In the genomic region with DNA sequence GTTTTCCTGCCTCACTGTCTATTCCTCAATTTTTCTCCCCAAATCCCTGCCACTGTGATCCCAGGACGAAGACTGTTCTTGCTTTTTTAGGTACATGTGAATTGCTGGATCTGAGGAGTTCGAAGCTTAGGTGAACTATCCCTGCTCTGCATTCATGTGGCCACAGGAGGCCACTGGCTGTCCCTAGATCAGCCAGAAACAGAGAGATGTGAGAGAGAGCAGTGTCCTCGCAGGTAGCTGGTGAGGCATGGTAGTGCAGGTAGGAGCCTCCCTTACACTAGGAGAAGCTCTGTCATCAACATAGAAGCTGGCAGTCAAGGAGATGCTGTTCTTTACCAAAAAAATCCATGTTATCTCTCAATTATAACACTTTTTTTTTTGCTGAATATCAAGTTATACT, we compare ENCODE assay signal across 10 cellular contexts.
DNase-seq lines count a peak whose midpoint lies in the region; ATAC-seq and TF ChIP-seq lines count a peak whose summit lies in the region.
"Had no signal": no experiment of that assay in that cellular context is flagged by ENCODE, and none has a peak within 500 bp of the region (broad histone marks: within the 10 kb centered on the region; RNA-seq: fewer than 3 reads in every experiment).

No MANE protein-coding gene starts in this region.

- H3K4me3 ChIP-seq in left ventricle myocardium inferior: no peak overlapping the region
- H3K4me3 ChIP-seq in osteoblast (ENCODE audit: insufficient read depth, low read length): no peak overlapping the region

- H3K27ac ChIP-seq in left ventricle myocardium inferior (replicated peaks) (no peak overlapping the region), osteoblast (ENCODE audit: low read depth, low read length) (no peak overlapping the region)

- peak; percentile 15 for TF ChIP-seq CTCF in left ventricle myocardium inferior (IDR thresholded peaks at IDR 0.05; ENCODE audit: borderline replicate concordance)
- peak; percentile 41 for TF ChIP-seq CTCF in chondrocyte (IDR thresholded peaks at IDR 0.05)
- peak; percentile 41 for TF ChIP-seq CTCF in type B pancreatic cell (conservative IDR thresholded peaks at IDR 0.05)
- no peak for TF ChIP-seq CTCF in osteoblast (IDR thresholded peaks at IDR 0.05; ENCODE audit: extremely low read depth, low read depth, low read length)

- no peak for DNase-seq in left ventricle myocardium inferior
- no peak for DNase-seq in Right ventricle myocardium inferior (ENCODE audit: missing footprints)
- DNase-seq in NCI-H510A treated with DMSO at 0.1 percent for 48 hours (lab: John Stamatoyannopoulos, UW): peak; percentile 28
- DNase-seq in chondrocyte (ENCODE audit: low spot score): no peak
- DNase-seq in type B pancreatic cell (ENCODE audit: extremely low spot score, unreplicated experiment): no peak
- no peak for DNase-seq in glomerular visceral epithelial cell (ENCODE audit: extremely low spot score)
- DNase-seq in osteoblast (ENCODE audit: insufficient read length, low spot score, missing footprints): no peak
- DNase-seq: NCI-H187 treated with DMSO at 0.1 percent for 48 hours had no signal

- H3K27ac Mint-ChIP-seq in chondrocyte (ENCODE audit: unreplicated experiment): no peak overlapping the region
- no peak overlapping the region for H3K27ac Mint-ChIP-seq in type B pancreatic cell
- H3K27ac Mint-ChIP-seq: nephron had no signal

- H3K36me3 ChIP-seq in left ventricle myocardium inferior (peaks cover 90% of the 10 kb centered on the region), osteoblast (ENCODE audit: insufficient read depth, low read length) (peaks cover 60% of the 10 kb centered on the region)

- H3K27me3 ChIP-seq in left ventricle myocardium inferior (ENCODE audit: low read depth): no peaks in the 10 kb centered on the region
- H3K27me3 ChIP-seq in osteoblast (ENCODE audit: insufficient read depth, low read length): no peaks in the 10 kb centered on the region

- no peak overlapping the region for H2AFZ ChIP-seq in osteoblast (ENCODE audit: low read length)

- H3K4me3 Mint-ChIP-seq in chondrocyte (ENCODE audit: unreplicated experiment) (no peak overlapping the region), type B pancreatic cell (no peak overlapping the region)
- H3K4me3 Mint-ChIP-seq: nephron had no signal

- intact Hi-C loops in left ventricle myocardium inferior (cut with micrococcal nuclease) (loop anchor here (5.0 kb wide), 1 partner anchor 134 kb away; no protein-coding TSS in a partner anchor), Right ventricle myocardium inferior (cut with DNase I) (loop anchor here (5.0 to 10.0 kb wide), 2 partner anchors 74 to 1441 kb away; a partner anchor contains a TSS)

- no peak overlapping the region for H3K4me2 ChIP-seq in osteoblast (ENCODE audit: insufficient read depth, low read length)

- H3K9me3 Mint-ChIP-seq in chondrocyte (ENCODE audit: low read depth) (no peaks in the 10 kb centered on the region), type B pancreatic cell (no peaks in the 10 kb centered on the region)
- H3K9me3 Mint-ChIP-seq: nephron had no signal

- H3K36me3 Mint-ChIP-seq in chondrocyte (ENCODE audit: low read depth) (peaks cover 20% of the 10 kb centered on the region), type B pancreatic cell (peaks cover 21% of the 10 kb centered on the region)

- no peaks in the 10 kb centered on the region for H4K20me1 ChIP-seq in osteoblast (ENCODE audit: insufficient read depth, low read length)

- H3K4me1 Mint-ChIP-seq in chondrocyte (ENCODE audit: low read depth) (peaks cover 13% of the 10 kb centered on the region), type B pancreatic cell (ENCODE audit: unreplicated experiment) (no peaks in the 10 kb centered on the region)
- H3K4me1 Mint-ChIP-seq: nephron had no signal

- H3K9me3 ChIP-seq in left ventricle myocardium inferior (replicated peaks) (no peaks in the 10 kb centered on the region), osteoblast (ENCODE audit: low read depth, low read length) (no peaks in the 10 kb centered on the region)

- no peaks in the 10 kb centered on the region for H3K79me2 ChIP-seq in osteoblast (ENCODE audit: insufficient read depth, low read length)

- peaks cover 5% of the 10 kb centered on the region for H3K4me1 ChIP-seq in left ventricle myocardium inferior
- no peaks in the 10 kb centered on the region for H3K4me1 ChIP-seq in osteoblast (ENCODE audit: insufficient read depth, low read length)

- H3K27me3 Mint-ChIP-seq in chondrocyte (ENCODE audit: low read depth): no peaks in the 10 kb centered on the region
- no peaks in the 10 kb centered on the region for H3K27me3 Mint-ChIP-seq in type B pancreatic cell

- ATAC-seq in Right ventricle myocardium inferior (no peak), GM19395 (IDR thresholded peaks at IDR 0.05; ENCODE audit: unreplicated experiment) (no peak)
